Comparison of ENCODE assay signal across 14 cellular contexts in the genomic region with DNA sequence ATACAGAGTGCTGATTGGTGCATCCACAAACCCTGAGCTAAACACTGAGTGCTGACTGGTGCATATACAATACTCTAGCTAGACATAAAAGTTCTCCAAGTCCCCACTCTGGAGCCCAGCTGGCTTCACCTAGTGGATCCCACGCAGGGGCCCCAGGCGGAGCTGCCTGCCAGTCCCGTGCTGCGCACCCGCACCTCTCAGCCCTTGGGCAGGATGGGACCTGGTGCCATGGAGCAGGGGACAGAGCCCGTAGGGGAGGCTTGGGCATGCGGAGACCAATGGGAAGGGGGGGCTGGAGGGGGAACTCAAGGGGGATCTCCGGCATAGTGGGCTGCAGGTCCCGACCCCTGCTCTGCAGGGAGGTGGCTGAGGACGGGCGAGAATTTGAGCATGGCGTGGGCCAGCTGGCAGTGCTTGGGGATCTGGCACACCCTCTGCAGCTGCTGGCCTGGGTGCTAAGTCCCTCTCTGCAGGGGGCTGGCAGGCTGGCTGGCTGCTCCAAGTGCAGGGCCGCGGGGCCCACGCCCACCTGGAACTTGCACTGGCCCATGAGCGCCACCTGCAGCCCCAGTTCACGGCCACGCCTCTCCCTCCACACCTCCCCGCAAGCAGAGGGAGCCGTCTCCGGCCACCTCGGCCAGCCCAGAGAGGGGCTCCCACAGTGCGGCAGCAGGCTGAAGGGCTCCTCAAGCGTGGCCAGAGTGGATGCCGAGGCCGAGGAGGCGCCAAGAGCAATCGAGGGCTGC.
DNase-seq lines count a peak whose midpoint lies in the region; ATAC-seq, FAIRE-seq and TF ChIP-seq lines count a peak whose summit lies in the region.
"Had no signal": no experiment of that assay in that cellular context is flagged by ENCODE, and none has a peak within 500 bp of the region (broad histone marks: within the 10 kb centered on the region; RNA-seq: fewer than 3 reads in every experiment).

No MANE protein-coding gene starts in this region.

- no peaks in the 10 kb centered on the region for H3K9me3 ChIP-seq in HEK293 (ENCODE audit: control insufficient read depth, insufficient read depth, low read depth, low read length)
- no peaks in the 10 kb centered on the region for H3K9me3 ChIP-seq in HepG2 (ENCODE audit: low read length)

- no peaks in the 10 kb centered on the region for H3K79me2 ChIP-seq in HepG2 (ENCODE audit: insufficient read depth, low read length)

- in situ Hi-C loops in HepG2 (cut with HindIII; ENCODE audit: extremely low pct_ligation_motif_present, low pct_unique_long_range_greater_than_20kb), result no loop called here

- no peak for TF ChIP-seq RAD21 in HepG2 (CRISPR knock-in tag; IDR thresholded peaks at IDR 0.05)

- no peaks in the 10 kb centered on the region for H4K20me1 ChIP-seq in HepG2 (ENCODE audit: insufficient read depth, low read length)
- H4K20me1 ChIP-seq: BLaER1 treated with 17β-estradiol and CSF1 and Interleukin-3, amounts not matched to agents 10 nM and 100 nM had no signal

- H3K27me3 Mint-ChIP-seq in chondrocyte (ENCODE audit: low read depth), result no peaks in the 10 kb centered on the region
- H3K27me3 Mint-ChIP-seq: CD4-positive, alpha-beta T cell; IgD-negative memory B cell had no signal

- ATAC-seq in HepG2 (no peak), GM21515 (IDR thresholded peaks at IDR 0.05; ENCODE audit: unreplicated experiment) (no peak)

- POLR2A ChIA-PET in HEK293 (lab: Yijun Ruan, JAX) (no interaction called here), HepG2 (lab: Yijun Ruan, JAX) (no interaction called here)

- TF ChIP-seq CTCF in HEK293 (tag by site-specific recombination; IDR thresholded peaks at IDR 0.05) (no peak), chondrocyte (IDR thresholded peaks at IDR 0.05) (no peak), HepG2 (CRISPR knock-in tag; IDR thresholded peaks at IDR 0.05) (no peak), coronary artery (IDR thresholded peaks at IDR 0.05) (no peak), D721Med (IDR thresholded peaks at IDR 0.05; ENCODE audit: insufficient read depth, missing control alignments) (no peak)

- no peaks in the 10 kb centered on the region for H3K4me1 Mint-ChIP-seq in chondrocyte (ENCODE audit: low read depth)
- H3K4me1 Mint-ChIP-seq: IgD-negative memory B cell had no signal

- TF ChIP-seq EP300 in HepG2 (IDR thresholded peaks at IDR 0.05; ENCODE audit: low read depth in 2 of 2, low read length in 2 of 2) (no peak), HepG2 (CRISPR knock-in tag; IDR thresholded peaks at IDR 0.05; ENCODE audit: borderline replicate concordance) (no peak)

- H3K27ac ChIP-seq in HEK293 (ENCODE audit: extremely low read depth, low read depth, low read length) (no peak overlapping the region), HepG2 (ENCODE audit: extremely low read length, insufficient read depth, low read length) (no peak overlapping the region), coronary artery (no peak overlapping the region)
- H3K27ac ChIP-seq: BLaER1 treated with 17β-estradiol and CSF1 and Interleukin-3, amounts not matched to agents 10 nM and 100 nM had no signal

- H3K27me3 ChIP-seq in HepG2 (ENCODE audit: control insufficient read depth in 1 of 2, insufficient read depth in 2 of 2, low read length in 2 of 2), result no peaks in the 10 kb centered on the region
- H3K27me3 ChIP-seq: BLaER1 treated with 17β-estradiol and CSF1 and Interleukin-3, amounts not matched to agents 10 nM and 100 nM had no signal

- H3K9ac ChIP-seq in HepG2 (ENCODE audit: insufficient read depth, low read depth, low read length), result no peak overlapping the region
- H3K9ac ChIP-seq: BLaER1 treated with 17β-estradiol and CSF1 and Interleukin-3, amounts not matched to agents 10 nM and 100 nM had no signal

- H3K4me3 Mint-ChIP-seq in chondrocyte (ENCODE audit: unreplicated experiment), result no peak overlapping the region
- H3K4me3 Mint-ChIP-seq: CD4-positive, alpha-beta T cell had no signal

- H3K36me3 ChIP-seq in HEK293 (ENCODE audit: control insufficient read depth in 2 of 2, insufficient read depth in 1 of 2, low read length in 2 of 2), result no peaks in the 10 kb centered on the region
- H3K36me3 ChIP-seq in HepG2 (replicated peaks in 1 of 2; ENCODE audit: control insufficient read depth in 1 of 2, insufficient read depth in 2 of 2, low read length in 2 of 2), result no peaks in the 10 kb centered on the region
- H3K36me3 ChIP-seq: BLaER1 treated with 17β-estradiol and CSF1 and Interleukin-3, amounts not matched to agents 10 nM and 100 nM had no signal

- H3K27ac Mint-ChIP-seq in chondrocyte (ENCODE audit: unreplicated experiment), result no peak overlapping the region
- H3K27ac Mint-ChIP-seq: CD4-positive, alpha-beta T cell had no signal

- peak; percentile 88 for DNase-seq in chondrocyte (ENCODE audit: low spot score)
- DNase-seq in HepG2 (ENCODE audit: low spot score), result no peak
- no peak for DNase-seq in coronary artery (ENCODE audit: low spot score)
- DNase-seq in D721Med (ENCODE audit: insufficient read length, low spot score), result no peak
- DNase-seq: Calu3; CD4-positive, alpha-beta T cell; DMS79; KG1 had no signal

- WGBS in HepG2 (ENCODE audit: low lambda C conversion rate), result 37% methylated on average over 6 of the region's 28 CpGs

- H2AFZ ChIP-seq in HepG2 (ENCODE audit: low read length), result no peak overlapping the region

- no peaks in the 10 kb centered on the region for H3K4me1 ChIP-seq in HEK293 (ENCODE audit: control insufficient read depth, insufficient read depth, low read length)
- no peaks in the 10 kb centered on the region for H3K4me1 ChIP-seq in HepG2 (ENCODE audit: insufficient read depth, low read length)

- CTCF ChIA-PET in HEK293 (lab: Yijun Ruan, JAX), result no interaction called here
- CTCF ChIA-PET in HepG2 (lab: Yijun Ruan, JAX; ENCODE audit: low intra/inter-chr PET ratio, low total read pairs), result no interaction called here

- intact Hi-C loops in HepG2 (cut with micrococcal nuclease; ENCODE audit: unreplicated experiment), result no loop called here

- H3K9me3 Mint-ChIP-seq in chondrocyte (ENCODE audit: low read depth), result peaks cover 12% of the 10 kb centered on the region
- H3K9me3 Mint-ChIP-seq: CD4-positive, alpha-beta T cell had no signal

- TF ChIP-seq POLR2A in HepG2 (IDR thresholded peaks at IDR 0.05; ENCODE audit: insufficient read depth in 1 of 2, low read depth in 2 of 2, low read length in 2 of 2), result no peak

- BruUV-seq in HepG2 (replicated peaks; lab: Mats Ljungman, UMichigan), result no TSS peak

- H3K4me2 ChIP-seq in HepG2 (ENCODE audit: low read depth, low read length), result no peak overlapping the region
- H3K4me2 ChIP-seq: BLaER1 treated with 17β-estradiol and CSF1 and Interleukin-3, amounts not matched to agents 10 nM and 100 nM had no signal

- H3K36me3 Mint-ChIP-seq in chondrocyte (ENCODE audit: low read depth), result no peaks in the 10 kb centered on the region
- H3K36me3 Mint-ChIP-seq: IgD-negative memory B cell had no signal

- no peak for FAIRE-seq in HepG2 (lab: Jason Lieb, UNC)
- no peak for FAIRE-seq in D721Med (lab: Jason Lieb, UNC)
- FAIRE-seq: G401.6, GM12891 had no signal

- no peak overlapping the region for H3K4me3 ChIP-seq in HEK293 (ENCODE audit: low read depth, low read length)
- H3K4me3 ChIP-seq in HepG2 (replicated peaks in 1 of 3; ENCODE audit: insufficient read depth in 1 of 3, low read depth in 2 of 3, low read length in 3 of 3), result no peak overlapping the region
- no peak overlapping the region for H3K4me3 ChIP-seq in coronary artery
- H3K4me3 ChIP-seq: BLaER1 treated with 17β-estradiol and CSF1 and Interleukin-3, amounts not matched to agents 10 nM and 100 nM had no signal

TF ChIP-seq in HEK293, 187 proteins besides CTCF, POLR2A, EP300 and RAD21:
- peak; percentile 48; the same call in 1 of the 2 replicates for TF ChIP-seq TRIM28 (IDR thresholded peaks at IDR 0.05; ENCODE audit: borderline replicate concordance, low read length)
- TF ChIP-seq GLIS2 (tag by site-specific recombination; IDR thresholded peaks at IDR 0.05), result no peak
- TF ChIP-seq ZNF529 (tag by site-specific recombination; IDR thresholded peaks at IDR 0.05; ENCODE audit: insufficient replicate concordance), result peak; percentile 82
- no peak for TF ChIP-seq ZBTB48 (tag by site-specific recombination; IDR thresholded peaks at IDR 0.05)
TF ChIP-seq in HEK293: peak in this region for 2.

TF ChIP-seq in HepG2, 621 proteins besides CTCF, POLR2A, EP300 and RAD21:
- TF ChIP-seq, protein P1, sequence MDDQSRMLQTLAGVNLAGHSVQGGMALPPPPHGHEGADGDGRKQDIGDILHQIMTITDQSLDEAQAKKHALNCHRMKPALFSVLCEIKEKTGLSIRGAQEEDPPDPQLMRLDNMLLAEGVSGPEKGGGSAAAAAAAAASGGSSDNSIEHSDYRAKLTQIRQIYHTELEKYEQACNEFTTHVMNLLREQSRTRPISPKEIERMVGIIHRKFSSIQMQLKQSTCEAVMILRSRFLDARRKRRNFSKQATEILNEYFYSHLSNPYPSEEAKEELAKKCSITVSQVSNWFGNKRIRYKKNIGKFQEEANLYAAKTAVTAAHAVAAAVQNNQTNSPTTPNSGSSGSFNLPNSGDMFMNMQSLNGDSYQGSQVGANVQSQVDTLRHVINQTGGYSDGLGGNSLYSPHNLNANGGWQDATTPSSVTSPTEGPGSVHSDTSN (CRISPR knock-in tag; IDR thresholded peaks at IDR 0.05; ENCODE audit: borderline replicate concordance), result no peak
- peak; percentile 73; the same call in 1 of the 2 replicates for TF ChIP-seq ZNF850 (CRISPR knock-in tag; conservative IDR thresholded peaks at IDR 0.05)
